14 cellular contexts compared by ENCODE assay signal in the genomic region with DNA sequence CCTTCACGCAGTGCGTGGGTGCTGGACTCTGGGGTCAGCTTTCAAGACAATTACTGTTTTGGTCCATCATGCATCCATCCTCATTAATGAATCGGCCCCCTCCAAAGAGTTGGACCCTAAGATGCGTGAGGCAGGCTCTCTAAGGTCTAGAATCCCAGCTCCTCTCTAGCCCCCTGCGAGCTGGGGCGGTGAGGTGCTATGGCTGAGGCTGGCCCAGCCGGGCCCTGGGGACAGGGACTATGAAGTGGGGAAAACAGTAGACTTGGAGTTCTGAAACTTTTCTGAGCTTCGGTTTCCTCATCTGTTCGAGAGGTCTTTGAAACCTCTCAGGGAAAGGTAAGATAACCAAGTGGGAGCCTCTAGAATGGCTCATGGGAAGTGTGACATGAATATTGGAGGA. TPM values are rescaled to one million over a fixed set of nuclear protein-coding genes. Genes with fewer than 3 reads are reported as not detected.
A peak's percentile ranks its signal among the peaks of the same experiment; 100 is the strongest.
DNase-seq lines count a peak whose midpoint lies in the region; ATAC-seq, FAIRE-seq and TF ChIP-seq lines count a peak whose summit lies in the region.
"Had no signal": no experiment of that assay in that cellular context is flagged by ENCODE, and none has a peak within 500 bp of the region (broad histone marks: within the 10 kb centered on the region; RNA-seq: fewer than 3 reads in every experiment).

No MANE protein-coding gene starts in this region.

- H3K79me2 ChIP-seq in GM12878 (ENCODE audit: control insufficient read depth, insufficient read depth, low read length), result peaks cover 33% of the 10 kb centered on the region

- no peaks in the 10 kb centered on the region for H4K20me1 ChIP-seq in GM12878 (ENCODE audit: control insufficient read depth, insufficient read depth)

- RAD21 ChIA-PET in GM12878 (lab: Charles Lee; ENCODE audit: unreplicated experiment), result interaction anchor here (1.1 to 3.8 kb wide), 3 partner anchors 18 to 85 kb away, joined by 3 to 25 read pairs (median 17); partner anchors contain the start of genes NFATC2IP and TUFM

- no peak for ATAC-seq in CD8-positive, alpha-beta T cell
- ATAC-seq in GM12878, result no peak
- ATAC-seq: left lung had no signal

- no peaks in the 10 kb centered on the region for H3K27me3 Mint-ChIP-seq in CD8-positive, alpha-beta T cell (ENCODE audit: low read depth)
- H3K27me3 Mint-ChIP-seq in IgD-negative memory B cell, result no peaks in the 10 kb centered on the region
- H3K27me3 Mint-ChIP-seq in nephron progenitor cell (ENCODE audit: low read depth, poor library complexity), result peaks cover 6% of the 10 kb centered on the region

- no peak overlapping the region for H3K4me3 ChIP-seq in CD8-positive, alpha-beta T cell (ENCODE audit: low read depth, low read length)
- peak overlapping the region; percentile 78 for H3K4me3 ChIP-seq in GM12878
- no peak overlapping the region for H3K4me3 ChIP-seq in vagina

- peaks cover 33% of the 10 kb centered on the region for H3K4me1 Mint-ChIP-seq in CD8-positive, alpha-beta T cell (ENCODE audit: low read depth)
- H3K4me1 Mint-ChIP-seq in IgD-negative memory B cell (peaks cover 6 to 19% (median 11%) of the 10 kb centered on the region in 3 donors), nephron progenitor cell (peaks cover 36% of the 10 kb centered on the region)

- CTCF ChIA-PET in CD8-positive, alpha-beta T cell (lab: Charles Lee), result interaction anchor here (1.6 to 6.5 kb wide), 3 partner anchors 9 to 80 kb away, joined by 4 to 35 read pairs (median 5); partner anchors contain the start of gene TUFM
- CTCF ChIA-PET in GM12878 (lab: Yijun Ruan, JAX), result interaction anchor here (0.7 to 2.0 kb wide), 4 partner anchors 67 to 85 kb away, joined by 3 to 20 read pairs (median 4); partner anchors contain the start of gene NFATC2IP

- intact Hi-C loops in CD8-positive, alpha-beta T cell (cut with DNase I, micrococcal nuclease), result no loop called here
- intact Hi-C loops in GM12878 (cut with micrococcal nuclease; ENCODE audit: unreplicated experiment) (loop anchor here (2.0 kb wide), 1 partner anchor 18 kb away; the partner anchor contains the start of gene TUFM), vagina (cut with DNase I) (no loop called here)

- H3K9me3 Mint-ChIP-seq in CD8-positive, alpha-beta T cell, result no peaks in the 10 kb centered on the region
- H3K9me3 Mint-ChIP-seq in IgD-negative memory B cell (no peaks in the 10 kb centered on the region), nephron progenitor cell (no peaks in the 10 kb centered on the region)

- in situ Hi-C loops in GM12878 (cut with MboI), result no loop called here

- WGBS in GM12878 (ENCODE audit: insufficient coverage, insufficient replicate concordance, low lambda C conversion rate, missing lambda C conversion rate), result over 99% methylated on average over 9 of the region's 9 CpGs

- SMC1A ChIA-PET in GM12878 (lab: Charles Lee; ENCODE audit: uncharacterized antibody, unreplicated experiment), result interaction anchor here (1.3 to 5.3 kb wide), 7 partner anchors 15 to 79 kb away, joined by 3 to 32 read pairs (median 4); partner anchors contain the start of genes CD19 and TUFM

- peak overlapping the region; percentile 99 for H3K4me3 Mint-ChIP-seq in CD8-positive, alpha-beta T cell
- H3K4me3 Mint-ChIP-seq in IgD-negative memory B cell, result peak overlapping the region; percentile 37 to 98 (median 82)
- peak overlapping the region; percentile 97 for H3K4me3 Mint-ChIP-seq in nephron progenitor cell

- TF ChIP-seq POLR2A in GM12878 (IDR thresholded peaks at IDR 0.05; ENCODE audit: low read depth, low read length) (no peak), vagina (IDR thresholded peaks at IDR 0.05) (no peak)

- H3K36me3 ChIP-seq in CD8-positive, alpha-beta T cell (ENCODE audit: insufficient read depth, low read length), result peaks cover 15% of the 10 kb centered on the region
- peaks cover 13 to 17% of the 10 kb centered on the region in 2 experiments for H3K36me3 ChIP-seq in GM12878 (ENCODE audit: control insufficient read depth in 2 of 2, insufficient read depth in 2 of 2, low read length in 1 of 2)
- H3K36me3 ChIP-seq in vagina, result peaks cover 0 to 37% of the 10 kb centered on the region in 2 donors

- H3K9me3 ChIP-seq in CD8-positive, alpha-beta T cell (ENCODE audit: low read length), result no peaks in the 10 kb centered on the region
- H3K9me3 ChIP-seq in GM12878 (replicated peaks; ENCODE audit: control insufficient read depth, insufficient read depth, low read length), result no peaks in the 10 kb centered on the region
- H3K9me3 ChIP-seq in vagina, result no peaks in the 10 kb centered on the region
- H3K9me3 ChIP-seq: left lung, spleen had no signal

- H3K9ac ChIP-seq in GM12878 (ENCODE audit: control insufficient read depth, insufficient read depth, low read length), result 0 out of 2 replicates have a peak overlapping the region, but pooled peaks have one; percentile 99

- POLR2A ChIA-PET in CD8-positive, alpha-beta T cell (lab: Charles Lee), result interaction anchor here (1.3 to 2.8 kb wide), 3 partner anchors 8 to 79 kb away, joined by 10 to 11 read pairs (median 10); partner anchors contain the start of gene TUFM
- POLR2A ChIA-PET in GM12878 (lab: Charles Lee), result interaction anchor here (0.9 to 3.1 kb wide), 2 partner anchors 43 to 59 kb away, joined by 3 to 25 read pairs; partner anchors contain the start of genes ATXN2L and RABEP2

- DNase-seq in CD8-positive, alpha-beta T cell, result no peak
- DNase-seq in GM12878 (ENCODE audit: low read depth, low spot score) (no peak), nephron progenitor cell (no peak), NCI-H524 treated with DMSO at 0.1 percent for 48 hours (lab: John Stamatoyannopoulos, UW) (no peak), vagina (ENCODE audit: extremely low spot score in 2 of 2) (no peak), GDM1 (lab: John Stamatoyannopoulos, UW) (no peak), dedifferentiated amniotic fluid mesenchymal stem cell (ENCODE audit: extremely low spot score) (no peak)
- DNase-seq: DMS79 treated with DMSO at 0.1 percent for 48 hours, foreskin melanocyte, left lung, NCI-H226, SIG-M5 had no signal

- TF ChIP-seq CTCF in CD8-positive, alpha-beta T cell (IDR thresholded peaks at IDR 0.05), result no peak
- TF ChIP-seq CTCF in GM12878 (IDR thresholded peaks at IDR 0.05 in 2 of 3, conservative IDR thresholded peaks at IDR 0.05 in 1 of 3; ENCODE audit: control insufficient read depth in 2 of 3, extremely low read depth in 1 of 3, insufficient read depth in 1 of 3, low read depth in 3 of 3, low read length in 3 of 3) (no peak), nephron progenitor cell (IDR thresholded peaks at IDR 0.05) (no peak), vagina (IDR thresholded peaks at IDR 0.05) (no peak)

- peaks cover 49% of the 10 kb centered on the region for H3K36me3 Mint-ChIP-seq in CD8-positive, alpha-beta T cell
- H3K36me3 Mint-ChIP-seq in IgD-negative memory B cell (peaks cover 3% of the 10 kb centered on the region), nephron progenitor cell (ENCODE audit: low read depth) (peaks cover 30% of the 10 kb centered on the region)

- no peak overlapping the region for H2AFZ ChIP-seq in GM12878 (ENCODE audit: control insufficient read depth, low read depth, low read length)

- no peak overlapping the region for H3K27ac ChIP-seq in CD8-positive, alpha-beta T cell (ENCODE audit: low read depth, low read length)
- H3K27ac ChIP-seq in GM12878 (ENCODE audit: control insufficient read depth, insufficient read depth) (no peak overlapping the region), vagina (no peak overlapping the region)

- FAIRE-seq in GM12878 (lab: Jason Lieb, UNC), result no peak

- H3K4me1 ChIP-seq in CD8-positive, alpha-beta T cell (ENCODE audit: insufficient read depth, low read length), result peaks cover 16% of the 10 kb centered on the region
- H3K4me1 ChIP-seq in GM12878 (ENCODE audit: control insufficient read depth, insufficient read depth, low read length) (peaks cover 10% of the 10 kb centered on the region), vagina (peaks cover 36% of the 10 kb centered on the region)

- peak overlapping the region; percentile 95 for H3K4me2 ChIP-seq in GM12878 (ENCODE audit: control insufficient read depth, insufficient read depth)

- no TSS peak for BruUV-seq in GM12878 (replicated peaks; lab: Mats Ljungman, UMichigan)

- peak overlapping the region; percentile 99 for H3K27ac Mint-ChIP-seq in CD8-positive, alpha-beta T cell
- H3K27ac Mint-ChIP-seq in IgD-negative memory B cell (peak overlapping the region in 1 of 3 donors; percentile 87), nephron progenitor cell (peak overlapping the region; percentile 95)

- H3K27me3 ChIP-seq in CD8-positive, alpha-beta T cell (ENCODE audit: insufficient read depth, low read length), result no peaks in the 10 kb centered on the region
- no peaks in the 10 kb centered on the region for H3K27me3 ChIP-seq in GM12878 (replicated peaks in 1 of 2; ENCODE audit: control insufficient read depth in 2 of 2, insufficient read depth in 2 of 2, low read length in 1 of 2)
- no peaks in the 10 kb centered on the region for H3K27me3 ChIP-seq in vagina
- H3K27me3 ChIP-seq: left lung, spleen had no signal

- no peak for TF ChIP-seq RAD21 in GM12878 (IDR thresholded peaks at IDR 0.05; ENCODE audit: insufficient read depth, low read depth, low read length)

- no peak for TF ChIP-seq EP300 in GM12878 (IDR thresholded peaks at IDR 0.05; ENCODE audit: borderline replicate concordance in 1 of 2, control insufficient read depth in 1 of 2, low read depth in 2 of 2, low read length in 2 of 2)

RNA-seq across cellular contexts. Expression of gene SH2B1, which starts 1.6 kb away (rescaled TPM):
- total RNA-seq in CD8-positive, alpha-beta T cell, result 10 to 100 TPM; 50.7 to 53.5 TPM
- 5.2 TPM for polyA plus RNA-seq in IgD-negative memory B cell
- total RNA-seq in GM12878 (2013; cell fraction: nucleolus; rRNA removed), result 35.6 and 42.0 TPM in 2 replicates
- 18.4 and 18.5 TPM in 2 replicates for total RNA-seq in GM12878 (2014; rRNA removed)
- 9.8 and 10.6 TPM in 2 replicates for total RNA-seq in GM12878 (2014; rRNA removed; fragmentation: Illumina TruSeq; extraction: Trizol)
- total RNA-seq in GM12878 (2021), result 34.9 and 42.1 TPM in 2 replicates
- polyA plus RNA-seq in GM12878 (2011; ENCODE audit: low read depth), result 20.4 TPM
- 6.7 and 17.8 TPM in 2 replicates for polyA plus RNA-seq in GM12878 (2011; rRNA removed)
- polyA plus RNA-seq in GM12878 (2011; cell fraction: cytosol; rRNA removed), result 18.5 and 24.5 TPM in 2 replicates
- polyA plus RNA-seq in GM12878 (2011; cell fraction: nucleus; rRNA removed), result 252 and 297 TPM in 2 replicates
- 23.9 and 37.6 TPM in 2 replicates for polyA plus RNA-seq in GM12878 (2012)
- polyA plus RNA-seq in GM12878 (2014; fragmentation: Illumina TruSeq; extraction: Trizol), result 9.9 and 16.6 TPM in 2 replicates
- polyA plus RNA-seq in GM12878 (2014; fragmentation: Nextera tagmentation; extraction: Ambion mirVana), result under 1 TPM; 0.18 to 0.46 TPM
- polyA plus RNA-seq in GM12878 (2014; rRNA removed), result 34.9 and 44.3 TPM in 2 replicates
- polyA plus RNA-seq in GM12878 (2016; fragmentation: Nextera tagmentation; extraction: Ambion mirVana), result 1 to 10 TPM; 6.0 to 6.8 TPM
- polyA minus RNA-seq in GM12878 (2011; rRNA and poly(A)+ RNA removed), result 2.6 and 11.2 TPM in 2 replicates
- polyA minus RNA-seq in GM12878 (2011; cell fraction: cytosol; rRNA and poly(A)+ RNA removed), result 6.8 and 8.7 TPM in 2 replicates
- polyA minus RNA-seq in GM12878 (2011; cell fraction: nucleus; rRNA and poly(A)+ RNA removed), result 19.3 and 28.2 TPM in 2 replicates
- total RNA-seq in vagina, result 28.7 TPM

RNA-seq across cellular contexts. Expression of gene ATP2A1, which starts 13.0 kb away (rescaled TPM):
- total RNA-seq in CD8-positive, alpha-beta T cell, result under 1 TPM; 0.24 to 0.97 TPM
- polyA plus RNA-seq in IgD-negative memory B cell (not detected), GM12878 (2011; rRNA removed) (0.35 and 0.62 TPM in 2 replicates), GM12878 (2014; fragmentation: Illumina TruSeq; extraction: Trizol) (0.54 and 1.8 TPM in 2 replicates), GM12878 (2014; fragmentation: Nextera tagmentation; extraction: Ambion mirVana) (under 1 TPM; 0.13 to 0.37 TPM), GM12878 (2014; rRNA removed) (0.77 and 1.3 TPM in 2 replicates), GM12878 (2016; fragmentation: Nextera tagmentation; extraction: Ambion mirVana) (1 to 10 TPM; 1.5 to 1.7 TPM)
- total RNA-seq in GM12878 (2013; cell fraction: nucleolus; rRNA removed), result 1.7 and 4.7 TPM in 2 replicates
- total RNA-seq in GM12878 (2014; rRNA removed) (0.28 and 0.38 TPM in 2 replicates), GM12878 (2014; rRNA removed; fragmentation: Illumina TruSeq; extraction: Trizol) (0.28 and 1.6 TPM in 2 replicates), GM12878 (2021) (0.96 and 1.1 TPM in 2 replicates), vagina (not detected)
- 0.81 TPM for polyA plus RNA-seq in GM12878 (2011; ENCODE audit: low read depth)
- 0.77 and 0.79 TPM in 2 replicates for polyA plus RNA-seq in GM12878 (2011; cell fraction: cytosol; rRNA removed)
- polyA plus RNA-seq in GM12878 (2011; cell fraction: nucleus; rRNA removed), result 7.5 and 32.6 TPM in 2 replicates
- polyA plus RNA-seq in GM12878 (2012), result 1.8 and 2.3 TPM in 2 replicates
- polyA minus RNA-seq in GM12878 (2011; rRNA and poly(A)+ RNA removed), result 0.29 and 0.88 TPM in 2 replicates
- 1.5 TPM in 1 of 2 replicates, not detected in the other for polyA minus RNA-seq in GM12878 (2011; cell fraction: cytosol; rRNA and poly(A)+ RNA removed)
- 0.97 and 1.2 TPM in 2 replicates for polyA minus RNA-seq in GM12878 (2011; cell fraction: nucleus; rRNA and poly(A)+ RNA removed)

RNA-seq across cellular contexts. Expression of gene TUFM, which starts 19.1 kb away (rescaled TPM):
- 100 to 1,000 TPM; 111 to 119 TPM for total RNA-seq in CD8-positive, alpha-beta T cell
- polyA plus RNA-seq in IgD-negative memory B cell, result 139 TPM
- 37.3 and 53.1 TPM in 2 replicates for total RNA-seq in GM12878 (2013; cell fraction: nucleolus; rRNA removed)
- 245 and 274 TPM in 2 replicates for total RNA-seq in GM12878 (2014; rRNA removed)
- total RNA-seq in GM12878 (2014; rRNA removed; fragmentation: Illumina TruSeq; extraction: Trizol), result 145 and 161 TPM in 2 replicates
- 258 and 260 TPM in 2 replicates for total RNA-seq in GM12878 (2021)
- 101 TPM for polyA plus RNA-seq in GM12878 (2011; ENCODE audit: low read depth)
- 68.9 and 117 TPM in 2 replicates for polyA plus RNA-seq in GM12878 (2011; rRNA removed)
- polyA plus RNA-seq in GM12878 (2011; cell fraction: cytosol; rRNA removed), result 134 and 152 TPM in 2 replicates
- 285 and 312 TPM in 2 replicates for polyA plus RNA-seq in GM12878 (2011; cell fraction: nucleus; rRNA removed)
- polyA plus RNA-seq in GM12878 (2012), result 141 and 149 TPM in 2 replicates
- polyA plus RNA-seq in GM12878 (2014; fragmentation: Illumina TruSeq; extraction: Trizol), result 92.2 and 172 TPM in 2 replicates
- 100 to 1,000 TPM in 1 of 2 experiments, 10 to 100 TPM in 1; 23.4 to 101 TPM for polyA plus RNA-seq in GM12878 (2014; fragmentation: Nextera tagmentation; extraction: Ambion mirVana)
- 191 and 231 TPM in 2 replicates for polyA plus RNA-seq in GM12878 (2014; rRNA removed)
- polyA plus RNA-seq in GM12878 (2016; fragmentation: Nextera tagmentation; extraction: Ambion mirVana), result 100 to 1,000 TPM; 336 to 354 TPM
- polyA minus RNA-seq in GM12878 (2011; rRNA and poly(A)+ RNA removed), result 44.5 and 58.9 TPM in 2 replicates
- 42.5 and 43.7 TPM in 2 replicates for polyA minus RNA-seq in GM12878 (2011; cell fraction: cytosol; rRNA and poly(A)+ RNA removed)
- polyA minus RNA-seq in GM12878 (2011; cell fraction: nucleus; rRNA and poly(A)+ RNA removed), result 27.7 and 43.2 TPM in 2 replicates
- 91.6 TPM for total RNA-seq in vagina

RNA-seq across cellular contexts. Expression of gene ATXN2L, which starts 42.5 kb away (rescaled TPM):
- 100 to 1,000 TPM; 309 to 322 TPM for total RNA-seq in CD8-positive, alpha-beta T cell
- polyA plus RNA-seq in IgD-negative memory B cell (35.9 TPM), GM12878 (2011; rRNA removed) (21.4 and 23.0 TPM in 2 replicates), GM12878 (2014; fragmentation: Illumina TruSeq; extraction: Trizol) (42.5 and 75.3 TPM in 2 replicates), GM12878 (2014; fragmentation: Nextera tagmentation; extraction: Ambion mirVana) (10 to 100 TPM in 1 of 2 experiments, 1 to 10 TPM in 1; 3.5 to 13.2 TPM), GM12878 (2014; rRNA removed) (110 and 126 TPM in 2 replicates), GM12878 (2016; fragmentation: Nextera tagmentation; extraction: Ambion mirVana) (10 to 100 TPM; 74.5 to 86.9 TPM)
- 161 and 186 TPM in 2 replicates for total RNA-seq in GM12878 (2013; cell fraction: nucleolus; rRNA removed)
- total RNA-seq in GM12878 (2014; rRNA removed) (36.7 and 47.7 TPM in 2 replicates), GM12878 (2014; rRNA removed; fragmentation: Illumina TruSeq; extraction: Trizol) (28.8 and 31.2 TPM in 2 replicates), GM12878 (2021) (199 and 210 TPM in 2 replicates), vagina (76.4 TPM)
- polyA plus RNA-seq in GM12878 (2011; ENCODE audit: low read depth), result 60.2 TPM
- 36.0 and 37.8 TPM in 2 replicates for polyA plus RNA-seq in GM12878 (2011; cell fraction: cytosol; rRNA removed)
- polyA plus RNA-seq in GM12878 (2011; cell fraction: nucleus; rRNA removed), result 316 and 416 TPM in 2 replicates
- polyA plus RNA-seq in GM12878 (2012), result 130 and 132 TPM in 2 replicates
- 30.8 and 35.7 TPM in 2 replicates for polyA minus RNA-seq in GM12878 (2011; rRNA and poly(A)+ RNA removed)
- 61.2 and 63.1 TPM in 2 replicates for polyA minus RNA-seq in GM12878 (2011; cell fraction: cytosol; rRNA and poly(A)+ RNA removed)
- polyA minus RNA-seq in GM12878 (2011; cell fraction: nucleus; rRNA and poly(A)+ RNA removed), result 52.6 and 100 TPM in 2 replicates

RNA-seq across cellular contexts. Expression of gene RABEP2, which starts 59.7 kb away (rescaled TPM):
- 10 to 100 TPM; 26.5 to 29.0 TPM for total RNA-seq in CD8-positive, alpha-beta T cell
- polyA plus RNA-seq in IgD-negative memory B cell (31.7 TPM), GM12878 (2011; rRNA removed) (5.0 and 10.5 TPM in 2 replicates), GM12878 (2014; fragmentation: Illumina TruSeq; extraction: Trizol) (0.22 and 3.1 TPM in 2 replicates), GM12878 (2014; fragmentation: Nextera tagmentation; extraction: Ambion mirVana) (under 1 TPM; 0.47 to 0.69 TPM), GM12878 (2014; rRNA removed) (32.0 and 32.1 TPM in 2 replicates), GM12878 (2016; fragmentation: Nextera tagmentation; extraction: Ambion mirVana) (10 to 100 TPM; 26.8 to 33.2 TPM)
- total RNA-seq in GM12878 (2013; cell fraction: nucleolus; rRNA removed), result 57.4 and 73.1 TPM in 2 replicates
- total RNA-seq in GM12878 (2014; rRNA removed) (31.1 and 32.8 TPM in 2 replicates), GM12878 (2014; rRNA removed; fragmentation: Illumina TruSeq; extraction: Trizol) (8.6 and 9.4 TPM in 2 replicates), GM12878 (2021) (25.1 and 29.3 TPM in 2 replicates), vagina (44.7 TPM)
- polyA plus RNA-seq in GM12878 (2011; ENCODE audit: low read depth), result 5.5 TPM
- polyA plus RNA-seq in GM12878 (2011; cell fraction: cytosol; rRNA removed), result 13.6 and 23.3 TPM in 2 replicates
- 30.9 and 53.5 TPM in 2 replicates for polyA plus RNA-seq in GM12878 (2011; cell fraction: nucleus; rRNA removed)
- 24.6 and 33.2 TPM in 2 replicates for polyA plus RNA-seq in GM12878 (2012)
- polyA minus RNA-seq in GM12878 (2011; rRNA and poly(A)+ RNA removed), result 5.3 and 12.3 TPM in 2 replicates
- polyA minus RNA-seq in GM12878 (2011; cell fraction: cytosol; rRNA and poly(A)+ RNA removed), result 4.8 and 6.7 TPM in 2 replicates
- polyA minus RNA-seq in GM12878 (2011; cell fraction: nucleus; rRNA and poly(A)+ RNA removed), result 5.8 and 19.0 TPM in 2 replicates
